11 cellular contexts compared by ENCODE assay signal in the genomic region with DNA sequence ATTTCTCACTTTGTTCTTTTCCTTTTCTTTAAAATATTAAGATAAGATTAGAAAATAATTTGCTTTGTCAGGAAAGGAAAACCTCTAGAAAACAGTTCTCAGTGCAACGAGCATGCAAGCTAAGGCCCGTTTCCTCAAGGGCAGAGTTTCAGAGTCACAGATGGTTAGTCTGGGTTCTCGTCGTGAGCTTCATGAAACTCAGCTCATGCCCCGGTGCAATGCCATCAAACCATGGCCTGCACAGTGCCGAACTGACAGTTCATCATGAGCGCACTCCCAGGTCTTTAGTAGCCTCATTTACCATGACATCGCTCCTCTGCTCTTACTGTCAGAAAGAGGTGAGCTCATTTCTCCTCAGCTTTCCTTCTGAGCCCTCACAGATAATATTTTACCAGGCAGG.
DNase-seq lines count a peak whose midpoint lies in the region; ATAC-seq and TF ChIP-seq lines count a peak whose summit lies in the region.
"Had no signal": no experiment of that assay in that cellular context is flagged by ENCODE, and none has a peak within 500 bp of the region (broad histone marks: within the 10 kb centered on the region; RNA-seq: fewer than 3 reads in every experiment).

No MANE protein-coding gene starts in this region.

- H4K8ac ChIP-seq in mesenchymal stem cell (ENCODE audit: low read length) = no peak overlapping the region

- no peaks in the 10 kb centered on the region for H3K79me1 ChIP-seq in mesenchymal stem cell (replicated peaks; ENCODE audit: low read length, poor library complexity, severe bottlenecking)

- H3K36me3 ChIP-seq in parathyroid adenoma (ENCODE audit: control insufficient read depth, insufficient read depth, low read length) (no peaks in the 10 kb centered on the region), mesenchymal stem cell (ENCODE audit: control insufficient read depth in 1 of 2, insufficient read depth in 2 of 2, low read depth in 1 of 2, low read length in 2 of 2) (peaks cover 0 to 4% of the 10 kb centered on the region in 2 experiments)
- H3K36me3 ChIP-seq: adrenal gland, SJCRH30 had no signal

- no peak overlapping the region for H2BK15ac ChIP-seq in mesenchymal stem cell (ENCODE audit: low read depth, poor library complexity, severe bottlenecking)

- H3K9ac ChIP-seq in parathyroid adenoma = no peak overlapping the region
- no peak overlapping the region for H3K9ac ChIP-seq in mesenchymal stem cell (ENCODE audit: low read length)

- no peak overlapping the region for H2BK5ac ChIP-seq in mesenchymal stem cell (ENCODE audit: low read depth, low read length, poor library complexity, severe bottlenecking)

- no peak overlapping the region for H3K14ac ChIP-seq in mesenchymal stem cell (ENCODE audit: low read length in 2 of 2)

- WGBS in mesenchymal stem cell = 88% methylated on average over 8 of the region's 8 CpGs

- no peak overlapping the region for H3K4me3 ChIP-seq in parathyroid adenoma (ENCODE audit: low read depth, low read length)
- no peak overlapping the region for H3K4me3 ChIP-seq in mesenchymal stem cell (ENCODE audit: insufficient read depth in 1 of 2, low read depth in 1 of 2, low read length in 2 of 2)
- H3K4me3 ChIP-seq: adrenal gland, SJCRH30 had no signal

- no peak overlapping the region for H2BK12ac ChIP-seq in mesenchymal stem cell (ENCODE audit: low read length in 2 of 2)

- no peaks in the 10 kb centered on the region for H3K79me2 ChIP-seq in parathyroid adenoma

- no peaks in the 10 kb centered on the region for H3K4me1 ChIP-seq in parathyroid adenoma
- H3K4me1 ChIP-seq in mesenchymal stem cell (ENCODE audit: control insufficient read depth, insufficient read depth, low read depth, low read length) = no peaks in the 10 kb centered on the region
- H3K4me1 ChIP-seq: adrenal gland, SJCRH30 had no signal

- no peak overlapping the region for H4K91ac ChIP-seq in mesenchymal stem cell (ENCODE audit: low read length)

- H3K4ac ChIP-seq in mesenchymal stem cell (ENCODE audit: low read depth in 1 of 2, low read length in 2 of 2) = no peak overlapping the region

- H3K18ac ChIP-seq in mesenchymal stem cell (ENCODE audit: low read depth in 1 of 2, low read length in 2 of 2) = no peak overlapping the region

- H2AFZ ChIP-seq in parathyroid adenoma (peak overlapping the region; percentile 69), mesenchymal stem cell (ENCODE audit: low read depth, low read length) (no peak overlapping the region)

- DNase-seq in mesenchymal stem cell (no peak), putamen (ENCODE audit: low spot score) (no peak), NCI-H2081 (lab: John Stamatoyannopoulos, UW) (no peak)
- DNase-seq: adrenal gland, dermis blood vessel endothelial cell, NCI-H1417 treated with DMSO at 0.1 percent for 48 hours, SJCRH30 had no signal

- H3K9me3 ChIP-seq in parathyroid adenoma (ENCODE audit: control insufficient read depth, low read length) = no peaks in the 10 kb centered on the region
- H3K9me3 ChIP-seq in mesenchymal stem cell (ENCODE audit: control insufficient read depth, low read length) = no peaks in the 10 kb centered on the region
- H3K9me3 ChIP-seq: adrenal gland, SJCRH30 had no signal

- H3K27me3 ChIP-seq in parathyroid adenoma (ENCODE audit: control insufficient read depth, insufficient read depth, low read length) (no peaks in the 10 kb centered on the region), mesenchymal stem cell (ENCODE audit: control insufficient read depth in 1 of 2, insufficient read depth in 1 of 2, low read length in 2 of 2) (no peaks in the 10 kb centered on the region)
- H3K27me3 ChIP-seq: adrenal gland had no signal

- TF ChIP-seq CTCF in parathyroid adenoma (IDR thresholded peaks at IDR 0.05) = no peak

- H2BK120ac ChIP-seq in mesenchymal stem cell (ENCODE audit: low read depth, low read length) = no peak overlapping the region

- H3K4me2 ChIP-seq in parathyroid adenoma (ENCODE audit: low read length) (no peak overlapping the region), mesenchymal stem cell (ENCODE audit: low read length, poor library complexity, severe bottlenecking) (no peak overlapping the region)

- H2AK5ac ChIP-seq in mesenchymal stem cell (ENCODE audit: low read length, severe bottlenecking) = no peak overlapping the region

- peak; percentile 95 for ATAC-seq in GM18907 (IDR thresholded peaks at IDR 0.05; ENCODE audit: unreplicated experiment)
- ATAC-seq in GM21717 (IDR thresholded peaks at IDR 0.05; ENCODE audit: unreplicated experiment) = peak; percentile 82
- ATAC-seq in HG03103 (IDR thresholded peaks at IDR 0.05; ENCODE audit: low read depth, unreplicated experiment) = peak; percentile 71

- H3K27ac ChIP-seq in parathyroid adenoma (no peak overlapping the region), mesenchymal stem cell (ENCODE audit: low read length, poor library complexity, severe bottlenecking) (no peak overlapping the region)
- H3K27ac ChIP-seq: adrenal gland, SJCRH30 had no signal

- H3K23ac ChIP-seq in mesenchymal stem cell (ENCODE audit: low read length in 2 of 2) = no peak overlapping the region
